ENCODE assay signal across 8 cellular contexts in genomic region chrX:136496768-136497555, GRCh38. TPM values are rescaled to one million over a fixed set of nuclear protein-coding genes. Genes with fewer than 3 reads are reported as not detected.
DNase-seq lines count a peak whose midpoint lies in the region; ATAC-seq and FAIRE-seq lines count a peak whose summit lies in the region.

No MANE protein-coding gene starts in this region.

- no peaks in the 10 kb centered on the region for H3K9me3 Mint-ChIP-seq in activated T-helper 1 cell treated with anti-CD3 and anti-CD28 coated beads, Interleukin-12 subunit alpha, Interleukin-12 subunit beta, Interleukin-2, Interleukin-4 antibody, amounts not matched to agents 30 ng/mL and 10 ng/mL and 1 ng/mL, durations not matched to agents 14 hours and 24 hours and 36 hours
- H3K9me3 Mint-ChIP-seq in naive B cell: no peaks in the 10 kb centered on the region

- WGBS in GM23248 (ENCODE audit: low coverage in 1 of 2, low lambda C conversion rate in 2 of 2, missing lambda C conversion rate in 2 of 2), 2 experiments: 0% methylated on average over 5 to 48 of the region's 110 CpGs

- H3K4me1 Mint-ChIP-seq in activated T-helper 1 cell treated with anti-CD3 and anti-CD28 coated beads, Interleukin-12 subunit alpha, Interleukin-12 subunit beta, Interleukin-2, Interleukin-4 antibody, amounts not matched to agents 30 ng/mL and 10 ng/mL and 1 ng/mL, durations not matched to agents 14 hours and 24 hours and 36 hours (ENCODE audit: low read depth): peaks cover 20% of the 10 kb centered on the region
- H3K4me1 Mint-ChIP-seq in naive B cell: peaks cover 4 to 8% (median 7%) of the 10 kb centered on the region in 3 donors

- intact Hi-C loops in activated T-helper 1 cell treated with anti-CD3 and anti-CD28 coated beads, Interleukin-12 subunit alpha, Interleukin-12 subunit beta, Interleukin-2, Interleukin-4 antibody, amounts not matched to agents 30 ng/mL and 10 ng/mL and 1 ng/mL, durations not matched to agents 14 hours and 24 hours and 36 hours (cut with micrococcal nuclease): loop anchor here (1.0 to 5.0 kb wide), 13 partner anchors 88 to 975 kb away; partner anchors contain the start of genes INTS6L, MMGT1 and SLC9A6

- peak; percentile 75 for ATAC-seq in naive B cell (ENCODE audit: low read depth in 2 of 2)

- peaks cover 9% of the 10 kb centered on the region; the same call in 1 of the 2 replicates for H3F3A ChIP-seq in GM23248 (ENCODE audit: insufficient read depth)

- in situ Hi-C loops in GM23248 (cut with MboI): no loop called here

- H3K9me3 ChIP-seq in GM23248 (ENCODE audit: low read depth) (no peaks in the 10 kb centered on the region), KOPT-K1 (ENCODE audit: insufficient read depth, low read length, poor library complexity, severe bottlenecking) (no peaks in the 10 kb centered on the region)

- H3K4me1 ChIP-seq in GM23248 (ENCODE audit: insufficient read depth): peaks cover 13% of the 10 kb centered on the region

- H3K4me3 Mint-ChIP-seq in activated T-helper 1 cell treated with anti-CD3 and anti-CD28 coated beads, Interleukin-12 subunit alpha, Interleukin-12 subunit beta, Interleukin-2, Interleukin-4 antibody, amounts not matched to agents 30 ng/mL and 10 ng/mL and 1 ng/mL, durations not matched to agents 14 hours and 24 hours and 36 hours: peak overlapping the region; percentile 92
- H3K4me3 Mint-ChIP-seq in naive B cell: peak overlapping the region; percentile 82 to 97 (median 96)

- FAIRE-seq in RCC 7860 (lab: Jason Lieb, UNC): peak; percentile 44

- no peaks in the 10 kb centered on the region for H3K9me2 ChIP-seq in GM23248 (ENCODE audit: insufficient read depth)

- no peaks in the 10 kb centered on the region for H3K27me3 ChIP-seq in GM23248 (replicated peaks; ENCODE audit: insufficient read depth)

- H3K79me2 ChIP-seq in GM23248 (ENCODE audit: insufficient read depth): peaks cover 27% of the 10 kb centered on the region

- H3K9ac ChIP-seq in GM23248: peak overlapping the region; percentile 94

- peaks cover 12% of the 10 kb centered on the region for H3K36me3 Mint-ChIP-seq in activated T-helper 1 cell treated with anti-CD3 and anti-CD28 coated beads, Interleukin-12 subunit alpha, Interleukin-12 subunit beta, Interleukin-2, Interleukin-4 antibody, amounts not matched to agents 30 ng/mL and 10 ng/mL and 1 ng/mL, durations not matched to agents 14 hours and 24 hours and 36 hours (ENCODE audit: low read depth)
- no peaks in the 10 kb centered on the region for H3K36me3 Mint-ChIP-seq in naive B cell

- peak overlapping the region; percentile 98 for H2AFZ ChIP-seq in GM23248

- H3K36me3 ChIP-seq in GM23248 (ENCODE audit: low read depth) (peaks cover 15% of the 10 kb centered on the region; the same call in 1 of the 2 replicates), KOPT-K1 (ENCODE audit: insufficient read depth, low read length) (peaks cover 19% of the 10 kb centered on the region)

- no peaks in the 10 kb centered on the region for H3K27me3 Mint-ChIP-seq in activated T-helper 1 cell treated with anti-CD3 and anti-CD28 coated beads, Interleukin-12 subunit alpha, Interleukin-12 subunit beta, Interleukin-2, Interleukin-4 antibody, amounts not matched to agents 30 ng/mL and 10 ng/mL and 1 ng/mL, durations not matched to agents 14 hours and 24 hours and 36 hours (ENCODE audit: insufficient read depth)
- H3K27me3 Mint-ChIP-seq in naive B cell: peaks cover 0 to 6% (median 0%) of the 10 kb centered on the region in 3 donors

- H3K4me3 ChIP-seq in GM23248: peak overlapping the region; percentile 96

- H3K27ac Mint-ChIP-seq in activated T-helper 1 cell treated with anti-CD3 and anti-CD28 coated beads, Interleukin-12 subunit alpha, Interleukin-12 subunit beta, Interleukin-2, Interleukin-4 antibody, amounts not matched to agents 30 ng/mL and 10 ng/mL and 1 ng/mL, durations not matched to agents 14 hours and 24 hours and 36 hours: peak overlapping the region; percentile 99
- H3K27ac Mint-ChIP-seq in naive B cell: peak overlapping the region; percentile 95 to 99 (median 98)

- DNase-seq in Daoy (ENCODE audit: low read depth) (peak; percentile 85), GM23248 (peak; percentile 91), RCC 7860 (ENCODE audit: low spot score) (peak; percentile 66), fibroblast of gingiva (ENCODE audit: low read depth) (peak; percentile 82), naive B cell (peak; percentile 85)
- DNase-seq in activated T-helper 1 cell treated with anti-CD3 and anti-CD28 coated beads, Interleukin-12 subunit alpha, Interleukin-12 subunit beta, Interleukin-2, Interleukin-4 antibody, amounts not matched to agents 30 ng/mL and 10 ng/mL and 1 ng/mL, durations not matched to agents 14 hours and 24 hours and 36 hours (ENCODE audit: low spot score): peak; percentile 83
- DNase-seq in stimulated activated CD8-positive, alpha-beta memory T cell treated with anti-CD3 and anti-CD28 coated beads, Interleukin-7, amount 100 ng/mL, for 48 hours (ENCODE audit: extremely low read depth in 1 of 2, low read depth in 1 of 2): peak; percentile 68 to 78

- H3K4me2 ChIP-seq in GM23248 (ENCODE audit: unreplicated experiment): peak overlapping the region; percentile 81

- H3K27ac ChIP-seq in GM23248 (peak overlapping the region; percentile 94), KOPT-K1 (ENCODE audit: low read depth, low read length, poor library complexity, severe bottlenecking) (peak overlapping the region; percentile 83)

- H4K20me1 ChIP-seq in GM23248 (ENCODE audit: insufficient read depth): no peaks in the 10 kb centered on the region

RNA-seq across cellular contexts. Expression of gene HTATSF1, which starts 0.4 kb away (rescaled TPM):
- 73.5 and 97.5 TPM in 2 replicates for total RNA-seq in Daoy (2014; rRNA removed; shearing (Covaris generic))
- 46.9 and 58.8 TPM in 2 replicates for total RNA-seq in GM23248 (2014; rRNA removed; shearing (Covaris generic))
- polyA plus RNA-seq in GM23248 (2016; fragmentation: Nextera tagmentation; extraction: Ambion mirVana) (51.3 and 51.5 TPM in 2 replicates), naive B cell (ENCODE audit: low read depth in 6 of 6) (10 to 100 TPM; 32.3 to 46.3 (median 34.6) TPM)
- 50.2 and 54.2 TPM in 2 replicates for total RNA-seq in activated T-helper 1 cell treated with anti-CD3 and anti-CD28 coated beads, Interleukin-12 subunit alpha, Interleukin-12 subunit beta, Interleukin-2, Interleukin-4 antibody, amounts not matched to agents 30 ng/mL and 10 ng/mL and 1 ng/mL, durations not matched to agents 14 hours and 24 hours and 36 hours

RNA-seq across cellular contexts. Expression of gene BRS3, which starts 9.2 kb away (rescaled TPM):
- total RNA-seq in Daoy (2014; rRNA removed; shearing (Covaris generic)): not detected in 2 replicates
- not detected in 2 replicates for total RNA-seq in GM23248 (2014; rRNA removed; shearing (Covaris generic))
- not detected in 2 replicates for polyA plus RNA-seq in GM23248 (2016; fragmentation: Nextera tagmentation; extraction: Ambion mirVana)
- not detected in 2 replicates for total RNA-seq in activated T-helper 1 cell treated with anti-CD3 and anti-CD28 coated beads, Interleukin-12 subunit alpha, Interleukin-12 subunit beta, Interleukin-2, Interleukin-4 antibody, amounts not matched to agents 30 ng/mL and 10 ng/mL and 1 ng/mL, durations not matched to agents 14 hours and 24 hours and 36 hours
- polyA plus RNA-seq in naive B cell (ENCODE audit: low read depth in 6 of 6): not detected

RNA-seq across cellular contexts. Expression of gene VGLL1, which starts 35.1 kb away (rescaled TPM):
- not detected in 2 replicates for total RNA-seq in Daoy (2014; rRNA removed; shearing (Covaris generic))
- total RNA-seq in GM23248 (2014; rRNA removed; shearing (Covaris generic)): not detected in 2 replicates
- polyA plus RNA-seq in GM23248 (2016; fragmentation: Nextera tagmentation; extraction: Ambion mirVana) (not detected in 2 replicates), naive B cell (ENCODE audit: low read depth in 6 of 6) (not detected)
- total RNA-seq in activated T-helper 1 cell treated with anti-CD3 and anti-CD28 coated beads, Interleukin-12 subunit alpha, Interleukin-12 subunit beta, Interleukin-2, Interleukin-4 antibody, amounts not matched to agents 30 ng/mL and 10 ng/mL and 1 ng/mL, durations not matched to agents 14 hours and 24 hours and 36 hours: not detected in 2 replicates

Comparison
In these comparisons a context has a peak if more than half of its experiments do, and no peak if none do; other contexts are left out.
1. Peak in every context shown above with its lines: DNase-seq, ATAC-seq, H3K4me3 ChIP-seq and H3K27ac ChIP-seq.